Comparison of ENCODE assay signal across 10 cellular contexts in the genomic region with DNA sequence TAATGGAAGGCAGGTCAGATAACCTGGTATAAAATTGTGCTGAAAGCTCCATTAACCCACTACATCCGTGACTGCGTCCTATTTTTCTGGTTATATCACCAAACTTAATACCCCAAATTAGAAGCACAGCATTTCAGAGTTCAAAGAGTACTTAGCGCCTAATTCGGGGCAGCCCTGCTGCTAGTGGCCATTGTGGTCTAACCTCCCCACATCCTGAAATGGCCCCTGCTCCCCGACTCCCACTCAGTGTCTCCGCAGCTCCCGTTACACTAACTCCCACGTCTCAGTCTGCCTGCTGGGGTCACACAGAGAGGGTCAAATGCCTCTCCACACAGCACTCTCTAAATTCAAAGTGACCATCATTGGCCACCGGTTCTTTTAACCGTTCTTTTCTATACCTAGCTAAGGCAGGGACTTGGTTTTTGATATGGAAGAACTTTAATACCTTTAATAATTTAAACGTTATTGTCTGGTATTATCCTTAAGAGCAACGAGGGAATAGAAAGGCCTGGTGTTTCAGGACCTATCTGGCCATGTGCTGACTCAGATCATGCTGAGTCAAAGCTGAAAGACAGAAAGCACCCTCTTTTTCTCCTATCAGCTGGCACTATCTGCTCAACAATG.
A peak's percentile ranks its signal among the peaks of the same experiment; 100 is the strongest.
DNase-seq lines count a peak whose midpoint lies in the region; ATAC-seq and TF ChIP-seq lines count a peak whose summit lies in the region.
"Had no signal": no experiment of that assay in that cellular context is flagged by ENCODE, and none has a peak within 500 bp of the region (broad histone marks: within the 10 kb centered on the region; RNA-seq: fewer than 3 reads in every experiment).

No MANE protein-coding gene starts in this region.

- ATAC-seq in HG02870 (IDR thresholded peaks at IDR 0.05; ENCODE audit: unreplicated experiment) (peak; percentile 77), gastrocnemius medialis (no peak)

- H3K9me3 Mint-ChIP-seq in activated CD4-positive, alpha-beta memory T cell treated with anti-CD3 and anti-CD28 coated beads for 36 hours = no peaks in the 10 kb centered on the region
- no peaks in the 10 kb centered on the region for H3K9me3 Mint-ChIP-seq in activated CD4-positive, alpha-beta memory T cell treated with anti-CD3 and anti-CD28 coated beads, Interleukin-2, amount 10 ng/mL, durations not matched to agents 7 days and 5 days
- no peaks in the 10 kb centered on the region for H3K9me3 Mint-ChIP-seq in activated T-helper 2 cell treated with anti-CD3 and anti-CD28 coated beads, Interferon-gamma antibody, Interleukin-2, Interleukin-4, amounts not matched to agents 10 μg/mL and 5 μg/mL and 100 μg/mL, durations not matched to agents 14 hours and 24 hours and 36 hours

- no peak overlapping the region for H3K27ac ChIP-seq in gastrocnemius medialis

- H3K9me3 ChIP-seq in gastrocnemius medialis = no peaks in the 10 kb centered on the region

- POLR2A ChIA-PET in activated CD4-positive, alpha-beta memory T cell treated with anti-CD3 and anti-CD28 coated beads for 36 hours (lab: Charles Lee) = interaction anchor here (0.6 kb wide), 1 partner anchor 10 kb away, joined by 4 read pairs; no protein-coding TSS in a partner anchor
- POLR2A ChIA-PET in activated CD4-positive, alpha-beta memory T cell treated with anti-CD3 and anti-CD28 coated beads, Interleukin-2, amount 10 ng/mL, durations not matched to agents 7 days and 5 days (lab: Charles Lee) = no interaction called here

- H3K4me1 Mint-ChIP-seq in activated CD4-positive, alpha-beta memory T cell treated with anti-CD3 and anti-CD28 coated beads for 36 hours (ENCODE audit: low read depth) = peaks cover 30% of the 10 kb centered on the region
- peaks cover 29% of the 10 kb centered on the region for H3K4me1 Mint-ChIP-seq in activated CD4-positive, alpha-beta memory T cell treated with anti-CD3 and anti-CD28 coated beads, Interleukin-2, amount 10 ng/mL, durations not matched to agents 7 days and 5 days
- peaks cover 51% of the 10 kb centered on the region for H3K4me1 Mint-ChIP-seq in activated T-helper 2 cell treated with anti-CD3 and anti-CD28 coated beads, Interferon-gamma antibody, Interleukin-2, Interleukin-4, amounts not matched to agents 10 μg/mL and 5 μg/mL and 100 μg/mL, durations not matched to agents 14 hours and 24 hours and 36 hours (ENCODE audit: low read depth)

- no peak for TF ChIP-seq POLR2A in gastrocnemius medialis (IDR thresholded peaks at IDR 0.05)

- no peaks in the 10 kb centered on the region for H3K27me3 ChIP-seq in gastrocnemius medialis

- H3K4me3 ChIP-seq in skeletal muscle cell (ENCODE audit: low read depth, low read length) = no peak overlapping the region
- no peak overlapping the region for H3K4me3 ChIP-seq in gastrocnemius medialis

- H3K27me3 Mint-ChIP-seq in activated CD4-positive, alpha-beta memory T cell treated with anti-CD3 and anti-CD28 coated beads for 36 hours = no peaks in the 10 kb centered on the region
- no peaks in the 10 kb centered on the region for H3K27me3 Mint-ChIP-seq in activated CD4-positive, alpha-beta memory T cell treated with anti-CD3 and anti-CD28 coated beads, Interleukin-2, amount 10 ng/mL, durations not matched to agents 7 days and 5 days
- H3K27me3 Mint-ChIP-seq in activated T-helper 2 cell treated with anti-CD3 and anti-CD28 coated beads, Interferon-gamma antibody, Interleukin-2, Interleukin-4, amounts not matched to agents 10 μg/mL and 5 μg/mL and 100 μg/mL, durations not matched to agents 14 hours and 24 hours and 36 hours (ENCODE audit: low read depth) = no peaks in the 10 kb centered on the region

- DNase-seq in activated CD4-positive, alpha-beta memory T cell treated with anti-CD3 and anti-CD28 coated beads for 36 hours = peak; percentile 35
- no peak for DNase-seq in activated CD4-positive, alpha-beta memory T cell treated with anti-CD3 and anti-CD28 coated beads, Interleukin-2, amount 10 ng/mL, durations not matched to agents 7 days and 5 days
- no peak for DNase-seq in activated T-helper 2 cell treated with anti-CD3 and anti-CD28 coated beads, Interferon-gamma antibody, Interleukin-2, Interleukin-4, amounts not matched to agents 10 μg/mL and 5 μg/mL and 100 μg/mL, durations not matched to agents 14 hours and 24 hours and 36 hours (ENCODE audit: low spot score)
- DNase-seq in skeletal muscle cell (ENCODE audit: low read depth) (peak; percentile 9), gastrocnemius medialis (no peak), AG08396 (ENCODE audit: low spot score) (no peak)
- DNase-seq in stimulated activated CD8-positive, alpha-beta memory T cell treated with anti-CD3 and anti-CD28 coated beads, Interleukin-4, amount 100 ng/mL, for 48 hours = no peak
- DNase-seq: activated gamma-delta T cell, NCI-H226 had no signal

- in situ Hi-C loops in gastrocnemius medialis (cut with MboI; ENCODE audit: low sequenced_read_pairs in 4 of 4) = no loop called here

- peaks cover 0 to 25% of the 10 kb centered on the region in 2 donors for H3K36me3 ChIP-seq in gastrocnemius medialis

- no peak overlapping the region for H3K27ac Mint-ChIP-seq in activated CD4-positive, alpha-beta memory T cell treated with anti-CD3 and anti-CD28 coated beads for 36 hours
- H3K27ac Mint-ChIP-seq in activated CD4-positive, alpha-beta memory T cell treated with anti-CD3 and anti-CD28 coated beads, Interleukin-2, amount 10 ng/mL, durations not matched to agents 7 days and 5 days = no peak overlapping the region
- H3K27ac Mint-ChIP-seq in activated T-helper 2 cell treated with anti-CD3 and anti-CD28 coated beads, Interferon-gamma antibody, Interleukin-2, Interleukin-4, amounts not matched to agents 10 μg/mL and 5 μg/mL and 100 μg/mL, durations not matched to agents 14 hours and 24 hours and 36 hours = peak overlapping the region; percentile 73

- CTCF ChIA-PET in activated CD4-positive, alpha-beta memory T cell treated with anti-CD3 and anti-CD28 coated beads for 36 hours (lab: Charles Lee) = interaction anchor here (1.1 to 1.2 kb wide), 3 partner anchors 13 to 209 kb away, joined by 3 to 4 read pairs (median 3); no protein-coding TSS in a partner anchor
- CTCF ChIA-PET in activated CD4-positive, alpha-beta memory T cell treated with anti-CD3 and anti-CD28 coated beads, Interleukin-2, amount 10 ng/mL, durations not matched to agents 7 days and 5 days (lab: Charles Lee) = no interaction called here

- peaks cover 13% of the 10 kb centered on the region in 2 donors for H3K4me1 ChIP-seq in gastrocnemius medialis

- intact Hi-C loops in activated CD4-positive, alpha-beta memory T cell treated with anti-CD3 and anti-CD28 coated beads for 36 hours (cut with micrococcal nuclease) = loop anchor here (5.0 kb wide), 2 partner anchors 176 to 206 kb away; no protein-coding TSS in a partner anchor
- intact Hi-C loops in activated T-helper 2 cell treated with anti-CD3 and anti-CD28 coated beads, Interferon-gamma antibody, Interleukin-2, Interleukin-4, amounts not matched to agents 10 μg/mL and 5 μg/mL and 100 μg/mL, durations not matched to agents 14 hours and 24 hours and 36 hours (cut with micrococcal nuclease) = no loop called here
- intact Hi-C loops in gastrocnemius medialis (cut with DNase I; ENCODE audit: low total_unique reads) = loop anchor here (5.0 kb wide), 1 partner anchor 206 kb away; no protein-coding TSS in a partner anchor

- H3K4me3 Mint-ChIP-seq in activated CD4-positive, alpha-beta memory T cell treated with anti-CD3 and anti-CD28 coated beads for 36 hours = no peak overlapping the region
- no peak overlapping the region for H3K4me3 Mint-ChIP-seq in activated CD4-positive, alpha-beta memory T cell treated with anti-CD3 and anti-CD28 coated beads, Interleukin-2, amount 10 ng/mL, durations not matched to agents 7 days and 5 days
- no peak overlapping the region for H3K4me3 Mint-ChIP-seq in activated T-helper 2 cell treated with anti-CD3 and anti-CD28 coated beads, Interferon-gamma antibody, Interleukin-2, Interleukin-4, amounts not matched to agents 10 μg/mL and 5 μg/mL and 100 μg/mL, durations not matched to agents 14 hours and 24 hours and 36 hours (ENCODE audit: low read depth)

- no peak for TF ChIP-seq CTCF in gastrocnemius medialis (IDR thresholded peaks at IDR 0.05 in 4 of 5, conservative IDR thresholded peaks at IDR 0.05 in 1 of 5)

- H3K36me3 Mint-ChIP-seq in activated CD4-positive, alpha-beta memory T cell treated with anti-CD3 and anti-CD28 coated beads for 36 hours = peaks cover 6% of the 10 kb centered on the region
- peaks cover 19% of the 10 kb centered on the region for H3K36me3 Mint-ChIP-seq in activated CD4-positive, alpha-beta memory T cell treated with anti-CD3 and anti-CD28 coated beads, Interleukin-2, amount 10 ng/mL, durations not matched to agents 7 days and 5 days (ENCODE audit: low read depth)
- peaks cover 37% of the 10 kb centered on the region for H3K36me3 Mint-ChIP-seq in activated T-helper 2 cell treated with anti-CD3 and anti-CD28 coated beads, Interferon-gamma antibody, Interleukin-2, Interleukin-4, amounts not matched to agents 10 μg/mL and 5 μg/mL and 100 μg/mL, durations not matched to agents 14 hours and 24 hours and 36 hours (ENCODE audit: low read depth)

Comparison
In these comparisons a context has a peak if more than half of its experiments do, and no peak if none do; other contexts are left out.
1. DNase-seq: peak in activated CD4-positive, alpha-beta memory T cell treated with anti-CD3 and anti-CD28 coated beads for 36 hours (single experiment) and skeletal muscle cell (single experiment); none in activated CD4-positive, alpha-beta memory T cell treated with anti-CD3 and anti-CD28 coated beads, Interleukin-2, amount 10 ng/mL, durations not matched to agents 7 days and 5 days (single experiment), activated T-helper 2 cell treated with anti-CD3 and anti-CD28 coated beads, Interferon-gamma antibody, Interleukin-2, Interleukin-4, amounts not matched to agents 10 μg/mL and 5 μg/mL and 100 μg/mL, durations not matched to agents 14 hours and 24 hours and 36 hours (single experiment), stimulated activated CD8-positive, alpha-beta memory T cell treated with anti-CD3 and anti-CD28 coated beads, Interleukin-4, amount 100 ng/mL, for 48 hours (single experiment), gastrocnemius medialis (0 of 2) and AG08396 (single experiment).